In genomic region chr5:103881560-103881959, GRCh38 we compare ENCODE assay signal across 1 cellular context.
TF ChIP-seq lines count a peak whose summit lies in the region.

No MANE protein-coding gene starts in this region.

TF ChIP-seq in HCT116, 20 proteins besides CTCF, POLR2A, EP300 and RAD21 (continued from another document):
- TF ChIP-seq EGR1 (IDR thresholded peaks at IDR 0.05; ENCODE audit: low read depth), result no peak
TF ChIP-seq in HCT116: peak in this region for 0.
